In genomic region chr2:149819356-149819957, GRCh38 we compare ENCODE assay signal across 22 cellular contexts.
"Had no signal": no experiment of that assay in that cellular context is flagged by ENCODE, and none has a peak within 500 bp of the region (broad histone marks: within the 10 kb centered on the region; RNA-seq: fewer than 3 reads in every experiment).

No MANE protein-coding gene starts in this region.

- H3K9me3 Mint-ChIP-seq: activated B cell treated with CpG ODN at 0.5 μM for 24 hours; activated CD4-positive, alpha-beta T cell treated with anti-CD3 and anti-CD28 coated beads, Interleukin-2, amount 10 ng/mL, durations not matched to agents 24 days and 14 days; activated naive CD4-positive, alpha-beta T cell treated with anti-CD3 and anti-CD28 coated beads, Interleukin-2, amount 10 ng/mL, durations not matched to agents 7 days and 5 days; central memory CD8-positive, alpha-beta T cell had no signal

- H3K27ac Mint-ChIP-seq: activated B cell treated with CpG ODN at 0.5 μM for 24 hours; activated CD4-positive, alpha-beta T cell treated with anti-CD3 and anti-CD28 coated beads, Interleukin-2, amount 10 ng/mL, durations not matched to agents 24 days and 14 days; activated CD8-positive, alpha-beta T cell treated with anti-CD3 and anti-CD28 coated beads for 36 hours; activated naive CD4-positive, alpha-beta T cell treated with anti-CD3 and anti-CD28 coated beads, Interleukin-2, amount 10 ng/mL, durations not matched to agents 7 days and 5 days; activated naive CD8-positive, alpha-beta T cell treated with anti-CD3 and anti-CD28 coated beads, Interleukin-2, amount 50 U/mL, for 24 hours; memory B cell; naive B cell had no signal

- H3K27me3 ChIP-seq: tibial artery had no signal

- H3K4me1 Mint-ChIP-seq: activated B cell treated with CpG ODN at 0.5 μM for 24 hours; activated CD4-positive, alpha-beta T cell treated with anti-CD3 and anti-CD28 coated beads, Interleukin-2, amount 10 ng/mL, durations not matched to agents 24 days and 14 days; activated naive CD4-positive, alpha-beta T cell treated with anti-CD3 and anti-CD28 coated beads, Interleukin-2, amount 10 ng/mL, durations not matched to agents 7 days and 5 days; activated naive CD8-positive, alpha-beta T cell treated with anti-CD3 and anti-CD28 coated beads, Interleukin-2, amount 50 U/mL, for 24 hours; central memory CD8-positive, alpha-beta T cell; memory B cell; naive B cell; neural crest cell had no signal

- FAIRE-seq: TTC549 had no signal

- ATAC-seq: activated CD8-positive, alpha-beta T cell treated with anti-CD3 and anti-CD28 coated beads for 36 hours; activated naive CD8-positive, alpha-beta T cell treated with anti-CD3 and anti-CD28 coated beads, Interleukin-2, amount 50 U/mL, for 24 hours; mucosa of descending colon; right cardiac atrium had no signal

- H3K4me1 ChIP-seq: left ventricle myocardium inferior had no signal

- H3K4me3 ChIP-seq: coronary artery, left ventricle myocardium inferior, mucosa of descending colon, tibial artery had no signal

- H3K27me3 Mint-ChIP-seq: activated B cell treated with CpG ODN at 0.5 μM for 24 hours; activated CD4-positive, alpha-beta T cell treated with anti-CD3 and anti-CD28 coated beads, Interleukin-2, amount 10 ng/mL, durations not matched to agents 24 days and 14 days; activated CD8-positive, alpha-beta T cell treated with anti-CD3 and anti-CD28 coated beads for 36 hours; activated naive CD4-positive, alpha-beta T cell treated with anti-CD3 and anti-CD28 coated beads, Interleukin-2, amount 10 ng/mL, durations not matched to agents 7 days and 5 days; activated naive CD8-positive, alpha-beta T cell treated with anti-CD3 and anti-CD28 coated beads, Interleukin-2, amount 50 U/mL, for 24 hours; brain; central memory CD8-positive, alpha-beta T cell; memory B cell; naive B cell had no signal

- H3K9me3 ChIP-seq: left ventricle myocardium inferior, mucosa of descending colon, tibial artery had no signal

- H3K4me3 Mint-ChIP-seq: activated B cell treated with CpG ODN at 0.5 μM for 24 hours; activated CD4-positive, alpha-beta T cell treated with anti-CD3 and anti-CD28 coated beads, Interleukin-2, amount 10 ng/mL, durations not matched to agents 24 days and 14 days; activated CD8-positive, alpha-beta T cell treated with anti-CD3 and anti-CD28 coated beads for 36 hours; activated naive CD4-positive, alpha-beta T cell treated with anti-CD3 and anti-CD28 coated beads, Interleukin-2, amount 10 ng/mL, durations not matched to agents 7 days and 5 days; activated naive CD8-positive, alpha-beta T cell treated with anti-CD3 and anti-CD28 coated beads, Interleukin-2, amount 50 U/mL, for 24 hours; brain; central memory CD8-positive, alpha-beta T cell; memory B cell; naive B cell; neural crest cell had no signal

- H3K36me3 ChIP-seq: left ventricle myocardium inferior, tibial artery had no signal

- H3K36me3 Mint-ChIP-seq: activated naive CD4-positive, alpha-beta T cell treated with anti-CD3 and anti-CD28 coated beads, Interleukin-2, amount 10 ng/mL, durations not matched to agents 7 days and 5 days; brain; memory B cell had no signal

- H3K27ac ChIP-seq: coronary artery, left ventricle myocardium inferior, tibial artery had no signal

- DNase-seq: activated B cell treated with CpG ODN at 0.5 μM for 24 hours; activated CD4-positive, alpha-beta T cell treated with anti-CD3 and anti-CD28 coated beads, Interleukin-2, amount 10 ng/mL, durations not matched to agents 24 days and 14 days; activated CD8-positive, alpha-beta T cell treated with anti-CD3 and anti-CD28 coated beads for 36 hours; activated effector memory CD4-positive, alpha-beta T cell treated with Interleukin-2 at 50 U/mL for 16 hours; activated naive CD4-positive, alpha-beta T cell treated with anti-CD3 and anti-CD28 coated beads, Interleukin-2, amount 10 ng/mL, durations not matched to agents 7 days and 5 days; activated naive CD8-positive, alpha-beta T cell treated with anti-CD3 and anti-CD28 coated beads, Interleukin-2, amount 50 U/mL, for 24 hours; activated T-cell treated with anti-CD3 and anti-CD28 coated beads, Interleukin-2, amount 50 U/mL, for 48 hours; anterior cingulate cortex; erythroblast; left ventricle myocardium inferior; mucosa of descending colon; naive B cell; right cardiac atrium; stimulated activated CD4-positive, alpha-beta T cell treated with anti-CD3 and anti-CD28 coated beads, Interleukin-2, amount 100 ng/mL, for 24 hours; stimulated activated naive CD4-positive, alpha-beta T cell treated with Interleukin-2 at 50 U/mL for 16 hours; tibial artery had no signal
